ENCODE assay signal across 6 cellular contexts in the genomic region with DNA sequence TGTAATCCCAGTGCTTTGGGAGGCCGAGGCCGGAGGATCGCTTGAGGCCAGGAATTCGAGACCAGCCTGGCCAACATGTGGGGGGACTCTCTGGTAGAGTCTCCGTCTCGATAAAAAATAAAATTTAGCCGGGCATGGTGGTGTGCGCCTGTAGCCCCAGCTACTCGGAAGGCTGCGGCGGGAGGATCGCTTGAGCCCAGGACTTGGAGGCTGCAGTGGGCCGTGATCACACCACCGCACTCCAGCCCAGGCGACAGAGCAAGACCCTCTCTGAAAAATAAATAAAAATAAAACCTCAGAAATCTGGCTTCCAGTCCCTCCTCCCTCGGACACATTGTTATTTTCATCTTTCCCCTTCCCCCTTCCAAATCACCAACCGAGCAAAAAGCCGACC. TPM values are rescaled to one million over a fixed set of nuclear protein-coding genes. Genes with fewer than 3 reads are reported as not detected.
DNase-seq lines count a peak whose midpoint lies in the region; ATAC-seq and TF ChIP-seq lines count a peak whose summit lies in the region.

No MANE protein-coding gene starts in this region.

- peak; percentile 2 for ATAC-seq in GM18505 (IDR thresholded peaks at IDR 0.05; ENCODE audit: unreplicated experiment)
- peak; percentile 39 to 41 for ATAC-seq in stimulated activated naive B cell treated with anti-CD40 and anti-IgM and Interleukin-4, amounts not matched to agents 10 μg/mL and 1 μg/mL and 100 μg/mL, for 72 hours (replicated peaks)

- DNase-seq in MM.1S (peak; percentile 11), fibroblast of lung (ENCODE audit: low read depth in 2 of 2) (no peak), HuH-7.5 (ENCODE audit: low spot score) (no peak), cerebellar cortex (ENCODE audit: low spot score) (no peak)
- DNase-seq in stimulated activated naive B cell treated with anti-CD40 and anti-IgM and Interleukin-4, amounts not matched to agents 10 μg/mL and 1 μg/mL and 100 μg/mL, for 72 hours: no peak

- peak overlapping the region; percentile 80 for H2AFZ ChIP-seq in MM.1S (ENCODE audit: low read length)
- H2AFZ ChIP-seq in fibroblast of lung (ENCODE audit: low read length): no peak overlapping the region

- peak overlapping the region; percentile 99 for H3K4me3 Mint-ChIP-seq in stimulated activated naive B cell treated with anti-CD40 and anti-IgM and Interleukin-4, amounts not matched to agents 10 μg/mL and 1 μg/mL and 100 μg/mL, for 72 hours

- peaks cover 2% of the 10 kb centered on the region; the same call in 1 of the 2 replicates for H3K36me3 ChIP-seq in MM.1S (replicated peaks; ENCODE audit: insufficient read depth, low read length)
- H3K36me3 ChIP-seq in fibroblast of lung (ENCODE audit: control insufficient read depth, insufficient read depth, low read length): peaks cover 27% of the 10 kb centered on the region

- no peaks in the 10 kb centered on the region for H3K9me2 ChIP-seq in MM.1S (replicated peaks; ENCODE audit: insufficient read depth, low read length)

- H4K20me1 ChIP-seq in MM.1S (ENCODE audit: insufficient read depth, low read length): no peaks in the 10 kb centered on the region
- H4K20me1 ChIP-seq in fibroblast of lung (ENCODE audit: control insufficient read depth, extremely low read depth, insufficient read depth, low read length): no peaks in the 10 kb centered on the region

- peak overlapping the region; percentile 100 for H3K27ac Mint-ChIP-seq in stimulated activated naive B cell treated with anti-CD40 and anti-IgM and Interleukin-4, amounts not matched to agents 10 μg/mL and 1 μg/mL and 100 μg/mL, for 72 hours

- H3K9me3 Mint-ChIP-seq in stimulated activated naive B cell treated with anti-CD40 and anti-IgM and Interleukin-4, amounts not matched to agents 10 μg/mL and 1 μg/mL and 100 μg/mL, for 72 hours: no peaks in the 10 kb centered on the region

- no peak for TF ChIP-seq POLR2A in GM18505 (IDR thresholded peaks at IDR 0.05; ENCODE audit: borderline replicate concordance, extremely low read depth, insufficient read depth, insufficient read length)

- H3K9me3 ChIP-seq in MM.1S (replicated peaks; ENCODE audit: insufficient read depth, low read length) (no peaks in the 10 kb centered on the region), fibroblast of lung (ENCODE audit: control insufficient read depth, insufficient read depth, low read depth, low read length) (no peaks in the 10 kb centered on the region)

- TF ChIP-seq CTCF in MM.1S (IDR thresholded peaks at IDR 0.05; ENCODE audit: low read length) (no peak), fibroblast of lung (conservative IDR thresholded peaks at IDR 0.05 in 1 of 2, IDR thresholded peaks at IDR 0.05 in 1 of 2; ENCODE audit: low read depth in 1 of 2, low read length in 2 of 2) (no peak)

- H3K79me2 ChIP-seq in MM.1S (ENCODE audit: low read length) (peaks cover 59% of the 10 kb centered on the region), fibroblast of lung (ENCODE audit: control insufficient read depth, insufficient read depth, low read length) (peaks cover 42% of the 10 kb centered on the region)

- peaks cover 7% of the 10 kb centered on the region; the same call in 1 of the 2 replicates for H3F3A ChIP-seq in MM.1S (ENCODE audit: insufficient read depth, low read length)

- peak overlapping the region; percentile 98 for H3K4me2 ChIP-seq in MM.1S (ENCODE audit: low read depth, low read length)
- peak overlapping the region; percentile 94 for H3K4me2 ChIP-seq in fibroblast of lung (ENCODE audit: extremely low read depth, insufficient read depth, low read length)

- no peaks in the 10 kb centered on the region for H3K27me3 Mint-ChIP-seq in stimulated activated naive B cell treated with anti-CD40 and anti-IgM and Interleukin-4, amounts not matched to agents 10 μg/mL and 1 μg/mL and 100 μg/mL, for 72 hours

- H3K9ac ChIP-seq in MM.1S (ENCODE audit: low read length): peak overlapping the region; percentile 95
- H3K9ac ChIP-seq in fibroblast of lung (ENCODE audit: insufficient read depth, low read length): peak overlapping the region; percentile 79

- no peaks in the 10 kb centered on the region for H3K27me3 ChIP-seq in MM.1S (replicated peaks; ENCODE audit: insufficient read depth, low read length)
- no peaks in the 10 kb centered on the region for H3K27me3 ChIP-seq in fibroblast of lung (ENCODE audit: control insufficient read depth, insufficient read depth, low read length)

- H3K4me3 ChIP-seq in MM.1S (ENCODE audit: low read length) (peak overlapping the region; percentile 71), fibroblast of lung (replicated peaks in 1 of 4; ENCODE audit: control extremely low read depth in 1 of 4, insufficient read depth in 1 of 4, low read depth in 3 of 4, low read length in 4 of 4) (peak overlapping the region; percentile 52 to 90 (median 78))

- H3K27ac ChIP-seq in MM.1S (ENCODE audit: low read length) (peak overlapping the region; percentile 55; the same call in 1 of the 2 replicates), fibroblast of lung (ENCODE audit: insufficient read depth, low read length) (peak overlapping the region; percentile 84)

- H3K36me3 Mint-ChIP-seq in stimulated activated naive B cell treated with anti-CD40 and anti-IgM and Interleukin-4, amounts not matched to agents 10 μg/mL and 1 μg/mL and 100 μg/mL, for 72 hours: peaks cover 30 to 49% of the 10 kb centered on the region in 2 donors

- H3K4me1 Mint-ChIP-seq in stimulated activated naive B cell treated with anti-CD40 and anti-IgM and Interleukin-4, amounts not matched to agents 10 μg/mL and 1 μg/mL and 100 μg/mL, for 72 hours: peaks cover 30 to 58% of the 10 kb centered on the region in 2 donors

- peaks cover 11% of the 10 kb centered on the region for H3K4me1 ChIP-seq in MM.1S (ENCODE audit: low read length)
- peaks cover 8% of the 10 kb centered on the region for H3K4me1 ChIP-seq in fibroblast of lung (ENCODE audit: control insufficient read depth, extremely low read depth, insufficient read depth, low read length)

RNA-seq across cellular contexts. Expression of gene IRGQ, which starts 0.3 kb away (rescaled TPM):
- 11.6 and 12.2 TPM in 2 replicates for total RNA-seq in fibroblast of lung
- 11.7 TPM in 2 replicates for polyA plus RNA-seq in fibroblast of lung
- polyA plus RNA-seq in fibroblast of lung (2012): 4.1 and 4.2 TPM in 2 replicates
- 17.7 and 28.5 TPM in 2 replicates for polyA minus RNA-seq in fibroblast of lung (ENCODE audit: low replicate concordance)

RNA-seq across cellular contexts. Expression of gene ZNF576, which starts 0.8 kb away (rescaled TPM):
- 8.7 and 9.7 TPM in 2 replicates for total RNA-seq in fibroblast of lung
- 7.0 and 10.3 TPM in 2 replicates for polyA plus RNA-seq in fibroblast of lung
- polyA plus RNA-seq in fibroblast of lung (2012): 10.1 and 15.5 TPM in 2 replicates
- polyA minus RNA-seq in fibroblast of lung (ENCODE audit: low replicate concordance): 5.0 and 13.5 TPM in 2 replicates

RNA-seq across cellular contexts. Expression of gene SRRM5, which starts 16.3 kb away (rescaled TPM):
- total RNA-seq in fibroblast of lung: under 0.01 TPM in 1 of 2 replicates, not detected in the other
- 0.03 and 0.06 TPM in 2 replicates for polyA plus RNA-seq in fibroblast of lung
- 0.07 and 0.10 TPM in 2 replicates for polyA plus RNA-seq in fibroblast of lung (2012)
- polyA minus RNA-seq in fibroblast of lung (ENCODE audit: low replicate concordance): not detected in 2 replicates

RNA-seq across cellular contexts. Expression of gene PINLYP, which starts 20.0 kb away (rescaled TPM):
- 7.2 and 14.7 TPM in 2 replicates for total RNA-seq in fibroblast of lung
- 5.1 TPM in 2 replicates for polyA plus RNA-seq in fibroblast of lung
- polyA plus RNA-seq in fibroblast of lung (2012): 6.7 and 6.8 TPM in 2 replicates
- polyA minus RNA-seq in fibroblast of lung (ENCODE audit: low replicate concordance): 8.9 and 9.6 TPM in 2 replicates

RNA-seq across cellular contexts. Expression of gene XRCC1, which starts 20.3 kb away (rescaled TPM):
- total RNA-seq in fibroblast of lung: 13.6 and 14.5 TPM in 2 replicates
- polyA plus RNA-seq in fibroblast of lung: 8.6 and 17.5 TPM in 2 replicates
- 12.4 and 23.7 TPM in 2 replicates for polyA plus RNA-seq in fibroblast of lung (2012)
- polyA minus RNA-seq in fibroblast of lung (ENCODE audit: low replicate concordance): 27.2 and 29.2 TPM in 2 replicates
